ENCODE assay signal across 28 cellular contexts in the genomic region with DNA sequence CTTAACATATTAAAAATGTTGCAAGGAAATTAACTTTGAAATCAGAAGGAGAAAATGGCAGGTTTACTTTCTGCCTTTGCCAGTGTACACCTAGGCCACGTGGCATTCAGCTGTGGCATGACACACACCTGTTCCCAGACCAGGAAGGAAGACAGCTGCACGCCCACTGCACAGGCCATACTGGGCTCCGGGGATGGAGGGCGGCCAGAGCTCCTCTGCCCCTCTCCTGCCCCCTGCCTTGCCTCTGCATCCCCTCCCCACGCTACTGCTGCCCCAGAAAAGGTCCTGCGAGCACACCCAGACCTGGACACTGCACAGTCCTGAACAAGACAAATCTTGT.
DNase-seq lines count a peak whose midpoint lies in the region; ATAC-seq and TF ChIP-seq lines count a peak whose summit lies in the region.
"Had no signal": no experiment of that assay in that cellular context is flagged by ENCODE, and none has a peak within 500 bp of the region (broad histone marks: within the 10 kb centered on the region; RNA-seq: fewer than 3 reads in every experiment).

No MANE protein-coding gene starts in this region.

- intact Hi-C loops in heart right ventricle (cut with DNase I) = loop anchor here in 1 of 10 donors (5.0 to 10.0 kb wide), 2 partner anchors 70 to 692 kb away; a partner anchor contains a TSS
- intact Hi-C loops in left ventricle myocardium superior (cut with micrococcal nuclease) = no loop called here
- intact Hi-C loops in psoas muscle (cut with DNase I) = loop anchor here in 1 of 2 donors (5.0 kb wide), 1 partner anchor 35 kb away; no protein-coding TSS in a partner anchor
- intact Hi-C loops in CD8-positive, alpha-beta T cell (cut with DNase I, micrococcal nuclease) = no loop called here

- H3K27me3 ChIP-seq in heart right ventricle (no peaks in the 10 kb centered on the region), psoas muscle (ENCODE audit: insufficient read depth in 3 of 3, low read length in 2 of 3) (no peaks in the 10 kb centered on the region)
- no peaks in the 10 kb centered on the region for H3K27me3 ChIP-seq in CD8-positive, alpha-beta T cell (ENCODE audit: insufficient read depth, low read length)
- H3K27me3 ChIP-seq: MG63, uterus had no signal

- DNase-seq in heart right ventricle (no peak), left ventricle myocardium superior (no peak), psoas muscle (no peak)
- no peak for DNase-seq in CD8-positive, alpha-beta T cell
- DNase-seq: activated CD4-positive, alpha-beta T cell treated with anti-CD3 and anti-CD28 coated beads, Interleukin-2, amount 50 U/mL, for 48 hours; activated CD4-positive, CD25-positive, alpha-beta regulatory T cell treated with anti-CD3 and anti-CD28 coated beads, Interleukin-2, amount 50 U/mL, for 72 hours; activated CD8-positive, alpha-beta memory T cell treated with anti-CD3 and anti-CD28 coated beads, Interleukin-2, amount 50 U/mL, for 4 hours; activated naive CD4-positive, alpha-beta T cell treated with anti-CD3 and anti-CD28 coated beads, Interleukin-2, amount 50 U/mL, for 16 hours; AML-193; amniotic stem cell; CD4-positive, CD25-positive, alpha-beta regulatory T cell; EL; KBM-7; mesendoderm; MG63; naive B cell; NCI-H2029; NCI-H524 treated with DMSO at 0.1 percent for 48 hours; SHP77 treated with DMSO at 0.1 percent for 48 hours; stimulated activated naive CD4-positive, alpha-beta T cell treated with Interleukin-2 at 50 U/mL for 16 hours; uterus had no signal

- H3K4me1 ChIP-seq in heart right ventricle = peaks cover 26 to 75% (median 47%) of the 10 kb centered on the region in 9 donors
- peaks cover 81% of the 10 kb centered on the region for H3K4me1 ChIP-seq in psoas muscle
- H3K4me1 ChIP-seq in CD8-positive, alpha-beta T cell (ENCODE audit: insufficient read depth, low read length) = no peaks in the 10 kb centered on the region

- H3K9me3 Mint-ChIP-seq in CD8-positive, alpha-beta T cell = no peaks in the 10 kb centered on the region

- H3K4me1 Mint-ChIP-seq in CD8-positive, alpha-beta T cell (ENCODE audit: low read depth) = no peaks in the 10 kb centered on the region
- H3K4me1 Mint-ChIP-seq: CD4-positive, CD25-positive, alpha-beta regulatory T cell; naive B cell had no signal

- H3K4me3 Mint-ChIP-seq in CD8-positive, alpha-beta T cell = no peak overlapping the region
- H3K4me3 Mint-ChIP-seq: CD4-positive, CD25-positive, alpha-beta regulatory T cell; naive B cell had no signal

- 91 to 94% methylated on average over 6 of the region's 6 CpGs for WGBS in heart right ventricle, 2 donors
- 58 to 79% (median 63%) methylated on average over 6 of the region's 6 CpGs for WGBS in psoas muscle, 3 donors

- CTCF ChIA-PET in CD8-positive, alpha-beta T cell (lab: Charles Lee) = interaction anchor here (1.1 kb wide), 1 partner anchor 657 kb away, joined by 3 read pairs; no protein-coding TSS in a partner anchor

- H3K27ac ChIP-seq in heart right ventricle = peak overlapping the region in 8 of 10 donors; percentile 24 to 93 (median 72)
- H3K27ac ChIP-seq in psoas muscle = peak overlapping the region; percentile 86
- no peak overlapping the region for H3K27ac ChIP-seq in CD8-positive, alpha-beta T cell (ENCODE audit: low read depth, low read length)
- H3K27ac ChIP-seq: HL-60, uterus had no signal

- no peak for TF ChIP-seq CTCF in heart right ventricle (IDR thresholded peaks at IDR 0.05)
- no peak for TF ChIP-seq CTCF in psoas muscle (IDR thresholded peaks at IDR 0.05)
- no peak for TF ChIP-seq CTCF in CD8-positive, alpha-beta T cell (IDR thresholded peaks at IDR 0.05)

- H3K36me3 Mint-ChIP-seq in CD8-positive, alpha-beta T cell = peaks cover 51% of the 10 kb centered on the region

- POLR2A ChIA-PET in CD8-positive, alpha-beta T cell (lab: Charles Lee) = no interaction called here

- ATAC-seq in heart right ventricle = no peak
- ATAC-seq in left ventricle myocardium superior = no peak
- peak; percentile 68 for ATAC-seq in esophagus mucosa
- ATAC-seq in psoas muscle = peak in 2 of 4 donors; percentile 31 to 52
- ATAC-seq in GM19463 (IDR thresholded peaks at IDR 0.05; ENCODE audit: unreplicated experiment) = no peak
- no peak for ATAC-seq in HG03097 (IDR thresholded peaks at IDR 0.05; ENCODE audit: low FRiP score, unreplicated experiment)
- ATAC-seq in HG03039 (IDR thresholded peaks at IDR 0.05; ENCODE audit: unreplicated experiment) = no peak
- ATAC-seq in CD8-positive, alpha-beta T cell = no peak
- ATAC-seq: left lobe of liver had no signal

- H3K4me3 ChIP-seq in heart right ventricle (no peak overlapping the region), psoas muscle (peak overlapping the region; percentile 28)
- H3K4me3 ChIP-seq in CD8-positive, alpha-beta T cell (ENCODE audit: low read depth, low read length) = no peak overlapping the region
- H3K4me3 ChIP-seq: MG63, uterus had no signal

- no peak overlapping the region for H3K27ac Mint-ChIP-seq in CD8-positive, alpha-beta T cell
- H3K27ac Mint-ChIP-seq: CD4-positive, CD25-positive, alpha-beta regulatory T cell; naive B cell; progenitor cell of endocrine pancreas had no signal

- H3K27me3 Mint-ChIP-seq in CD8-positive, alpha-beta T cell (ENCODE audit: low read depth) = no peaks in the 10 kb centered on the region
- H3K27me3 Mint-ChIP-seq: CD4-positive, CD25-positive, alpha-beta regulatory T cell; naive B cell; progenitor cell of endocrine pancreas had no signal

- H3K9me3 ChIP-seq in heart right ventricle (peaks cover 0 to 4% (median 0%) of the 10 kb centered on the region in 11 donors), psoas muscle (no peaks in the 10 kb centered on the region)
- no peaks in the 10 kb centered on the region for H3K9me3 ChIP-seq in CD8-positive, alpha-beta T cell (ENCODE audit: low read length)
- H3K9me3 ChIP-seq: MG63, uterus had no signal

- H3K36me3 ChIP-seq in heart right ventricle (peaks cover 0 to 7% (median 0%) of the 10 kb centered on the region in 9 donors), psoas muscle (ENCODE audit: insufficient read depth in 1 of 2, low read depth in 1 of 2) (no peaks in the 10 kb centered on the region)
- H3K36me3 ChIP-seq in CD8-positive, alpha-beta T cell (ENCODE audit: insufficient read depth, low read length) = no peaks in the 10 kb centered on the region
- H3K36me3 ChIP-seq: MG63, uterus had no signal
